8 cellular contexts compared by ENCODE assay signal in the genomic region with DNA sequence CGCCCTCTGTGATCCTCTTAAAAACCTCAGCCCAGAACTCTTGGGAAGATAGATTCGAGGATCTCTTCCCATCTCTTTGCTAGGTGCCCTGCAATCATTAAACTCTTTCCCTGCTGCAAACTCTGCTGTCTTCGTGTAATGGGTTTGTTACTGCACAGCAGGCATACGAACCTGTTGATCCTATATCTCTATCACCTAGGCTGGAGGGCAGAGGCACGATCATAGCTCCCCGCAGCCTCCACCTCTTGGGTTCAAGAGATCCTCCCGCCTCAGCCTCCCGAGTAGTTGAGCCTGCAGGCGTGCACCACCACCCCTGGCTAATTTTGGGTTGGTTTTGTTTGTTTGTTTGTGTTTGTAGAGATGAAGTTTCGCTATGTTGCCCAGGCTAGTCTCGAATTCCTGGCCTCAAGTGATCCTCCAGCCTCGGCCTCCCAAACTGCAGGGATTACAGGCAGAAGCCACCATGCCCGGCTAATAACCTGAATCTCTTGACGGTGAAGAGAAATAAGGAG. TPM values are rescaled to one million over a fixed set of nuclear protein-coding genes. Genes with fewer than 3 reads are reported as not detected.
DNase-seq lines count a peak whose midpoint lies in the region; ATAC-seq, FAIRE-seq and TF ChIP-seq lines count a peak whose summit lies in the region.

No MANE protein-coding gene starts in this region.

- H3K4me3 ChIP-seq in A549, result peak overlapping the region; percentile 83
- H3K4me3 ChIP-seq in HUES6 (ENCODE audit: low read depth, low read length), result peak overlapping the region; percentile 76
- H3K4me3 ChIP-seq in muscle layer of colon (ENCODE audit: low read depth in 1 of 2, low read length in 2 of 2), result peak overlapping the region; percentile 76 to 97

- no peak for TF ChIP-seq RAD21 in A549 (conservative IDR thresholded peaks at IDR 0.05 in 1 of 2, IDR thresholded peaks at IDR 0.05 in 1 of 2)

- H3K4me1 ChIP-seq in A549 (0 out of 3 replicates have a peak, but pooled peaks cover 4% of the 10 kb centered on the region), HUES6 (ENCODE audit: control insufficient read depth, insufficient read depth, low read length) (no peaks in the 10 kb centered on the region), muscle layer of colon (ENCODE audit: insufficient read depth, low read length) (peaks cover 6% of the 10 kb centered on the region)

- H3K36me3 ChIP-seq in HUES6 (ENCODE audit: control insufficient read depth, insufficient read depth, low read length) (no peaks in the 10 kb centered on the region), muscle layer of colon (ENCODE audit: insufficient read depth, low read length) (peaks cover 19% of the 10 kb centered on the region)

- no peak overlapping the region for H3K9ac ChIP-seq in HUES6 (ENCODE audit: low read length)
- H3K9ac ChIP-seq in muscle layer of colon (ENCODE audit: low read length), result no peak overlapping the region

- H3K27ac ChIP-seq in A549, result peak overlapping the region; percentile 79 to 88
- no peak overlapping the region for H3K27ac ChIP-seq in HUES6 (ENCODE audit: low read depth, low read length)
- H3K27ac ChIP-seq in caudate nucleus (ENCODE audit: low read depth, low read length), result peak overlapping the region; percentile 88
- H3K27ac ChIP-seq in muscle layer of colon (ENCODE audit: low read depth, low read length), result peak overlapping the region; percentile 90

- peak overlapping the region; percentile 90 for H3K4me2 ChIP-seq in A549

- no peak for ATAC-seq in A549

- no peak for TF ChIP-seq CTCF in A549 (IDR thresholded peaks at IDR 0.05)

- WGBS in A549 (ENCODE audit: missing lambda C conversion rate), result 66% methylated on average over 14 of the region's 14 CpGs

- peaks cover 38% of the 10 kb centered on the region for H3K27me3 ChIP-seq in HUES6 (ENCODE audit: control insufficient read depth, insufficient read depth, low read length)
- no peaks in the 10 kb centered on the region for H3K27me3 ChIP-seq in muscle layer of colon (ENCODE audit: control insufficient read depth in 1 of 2, insufficient read depth in 2 of 2, low read length in 2 of 2)

- POLR2A ChIA-PET in A549 (lab: Yijun Ruan, JAX), result interaction anchor here (1.4 kb wide), 1 partner anchor 9 kb away, joined by 8 read pairs; no protein-coding TSS in a partner anchor

- H3K9me3 ChIP-seq in A549, result no peaks in the 10 kb centered on the region
- H3K9me3 ChIP-seq in HUES6 (ENCODE audit: control insufficient read depth, insufficient read depth, low read depth, low read length), result no peaks in the 10 kb centered on the region
- no peaks in the 10 kb centered on the region for H3K9me3 ChIP-seq in muscle layer of colon (ENCODE audit: low read length)

- no peak for TF ChIP-seq POLR2A in A549 (IDR thresholded peaks at IDR 0.05; ENCODE audit: low read length)

- CTCF ChIA-PET in A549 (lab: Yijun Ruan, JAX), result interaction anchor here (0.6 to 2.3 kb wide), 15 partner anchors 10 to 1395 kb away, joined by 3 to 8 read pairs (median 3); no protein-coding TSS in a partner anchor

- no peak for TF ChIP-seq EP300 in A549 (IDR thresholded peaks at IDR 0.05)

- DNase-seq in A549 (ENCODE audit: low read depth in 1 of 2, low spot score in 1 of 2), result no peak
- DNase-seq in caudate nucleus (lab: John Stamatoyannopoulos, UW), result peak in 3 of 61 donors; percentile 24 to 30 (median 27)
- no peak for DNase-seq in hippocampal formation (lab: John Stamatoyannopoulos, UW)
- no peak for DNase-seq in HCEC 1CT
- no peak for DNase-seq in NCI-H187 treated with DMSO at 0.1 percent for 48 hours (lab: John Stamatoyannopoulos, UW)
- no peak for DNase-seq in NCI-H1930 (lab: John Stamatoyannopoulos, UW)

- no peak for FAIRE-seq in A549 (lab: Jason Lieb, UNC)

TF ChIP-seq in A549, 52 proteins besides CTCF, POLR2A, EP300 and RAD21:
- no peak for TF ChIP-seq MAZ (IDR thresholded peaks at IDR 0.05; ENCODE audit: borderline replicate concordance, low read depth, low read length)
- no peak for TF ChIP-seq NFE2L2 (conservative IDR thresholded peaks at IDR 0.05; ENCODE audit: low read length)
- no peak for TF ChIP-seq CHD2 (IDR thresholded peaks at IDR 0.05; ENCODE audit: low read length, partially characterized antibody)

RNA-seq across cellular contexts. Expression of gene BBS5, which starts 0.5 kb away (rescaled TPM):
- polyA plus RNA-seq in A549 (2011; rRNA removed) (1.6 and 1.7 TPM in 2 replicates), A549 (2017; fragmentation: RNase III; extraction: RNeasy Plus Mini Kit Qiagen cat#74134 plus additional on column Dnase treatment) (5.3 to 6.0 TPM (median 5.4 TPM) in 3 replicates)
- 2.4 and 3.5 TPM in 2 replicates for polyA plus RNA-seq in A549 (2012; cell fraction: cytosol; rRNA removed)
- polyA plus RNA-seq in A549 (2012; cell fraction: nucleus; rRNA removed), result 7.3 and 7.5 TPM in 2 replicates
- 1.5 and 2.4 TPM in 2 replicates for polyA minus RNA-seq in A549 (2011; rRNA and poly(A)+ RNA removed)

RNA-seq across cellular contexts. Expression of gene KLHL41, which starts 30.7 kb away (rescaled TPM):
- 0.04 and 0.08 TPM in 2 replicates for polyA plus RNA-seq in A549 (2011; rRNA removed)
- 0.03 TPM in 1 of 2 replicates, not detected in the other for polyA plus RNA-seq in A549 (2012; cell fraction: cytosol; rRNA removed)
- polyA plus RNA-seq in A549 (2012; cell fraction: nucleus; rRNA removed), result 0.02 TPM in 1 of 2 replicates, not detected in the other
- polyA plus RNA-seq in A549 (2017; fragmentation: RNase III; extraction: RNeasy Plus Mini Kit Qiagen cat#74134 plus additional on column Dnase treatment), result 0.05 to 0.12 TPM (median 0.06 TPM) in 3 replicates
- polyA minus RNA-seq in A549 (2011; rRNA and poly(A)+ RNA removed), result not detected in 2 replicates
